17 cellular contexts compared by ENCODE assay signal in the genomic region with DNA sequence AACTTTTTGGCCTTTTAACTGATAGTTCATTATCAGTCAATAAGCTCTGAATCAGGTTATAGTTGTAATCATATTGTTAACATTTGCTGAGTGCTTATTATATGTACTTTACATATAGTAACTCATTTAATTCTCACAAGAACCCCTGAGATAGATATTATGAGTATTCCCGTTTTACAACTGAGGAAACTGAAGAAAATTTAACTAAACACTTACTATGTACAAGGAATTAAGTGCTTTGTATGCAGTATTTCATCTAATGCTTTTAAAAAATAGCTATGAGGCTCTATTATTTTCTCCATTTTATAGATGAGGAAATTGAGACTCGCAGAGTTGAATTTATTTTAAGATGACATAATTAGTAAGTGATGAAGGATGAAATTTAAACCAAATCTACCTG. TPM values are rescaled to one million over a fixed set of nuclear protein-coding genes. Genes with fewer than 3 reads are reported as not detected.
DNase-seq lines count a peak whose midpoint lies in the region; ATAC-seq and TF ChIP-seq lines count a peak whose summit lies in the region.
"Had no signal": no experiment of that assay in that cellular context is flagged by ENCODE, and none has a peak within 500 bp of the region (broad histone marks: within the 10 kb centered on the region; RNA-seq: fewer than 3 reads in every experiment).

No MANE protein-coding gene starts in this region.

- H3F3A ChIP-seq in PC-9 (ENCODE audit: insufficient read depth, low read depth): no peaks in the 10 kb centered on the region

- H3K4me1 ChIP-seq in left ventricle myocardium inferior: peaks cover 24% of the 10 kb centered on the region
- H3K4me1 ChIP-seq in right atrium auricular region: peaks cover 0 to 14% of the 10 kb centered on the region in 2 donors
- peaks cover 33% of the 10 kb centered on the region for H3K4me1 ChIP-seq in adipocyte (ENCODE audit: control insufficient read depth, insufficient read depth, low read length)
- H3K4me1 ChIP-seq in iPS-18a (ENCODE audit: control insufficient read depth, low read depth, low read length): peaks cover 30% of the 10 kb centered on the region
- H3K4me1 ChIP-seq in PC-9 (replicated peaks; ENCODE audit: insufficient read depth): no peaks in the 10 kb centered on the region

- H3K27ac ChIP-seq in left ventricle myocardium inferior (replicated peaks) (peak overlapping the region; percentile 77), right atrium auricular region (no peak overlapping the region), iPS-18a (ENCODE audit: low read length) (peak overlapping the region; percentile 0), PC-9 (no peak overlapping the region)
- H3K27ac ChIP-seq: KMS-11 had no signal

- intact Hi-C loops in left ventricle myocardium inferior (cut with micrococcal nuclease) (no loop called here), PC-9 (cut with micrococcal nuclease; ENCODE audit: unreplicated experiment) (loop anchor here (1.0 kb wide), 1 partner anchor 16 kb away; no protein-coding TSS in a partner anchor)

- POLR2A ChIA-PET in activated CD8-positive, alpha-beta T cell treated with anti-CD3 and anti-CD28 coated beads, Interleukin-2, amount 10 ng/mL, durations not matched to agents 7 days and 5 days (lab: Charles Lee): no interaction called here
- POLR2A ChIA-PET in PC-9 (lab: Charles Lee; ENCODE audit: unreplicated experiment): interaction anchor here (0.8 kb wide), 1 partner anchor 1668 kb away, joined by 6 read pairs; no protein-coding TSS in a partner anchor

- H3K4me2 ChIP-seq in PC-9: no peak overlapping the region

- H3K36me3 ChIP-seq in left ventricle myocardium inferior (no peaks in the 10 kb centered on the region), right atrium auricular region (no peaks in the 10 kb centered on the region), adipocyte (ENCODE audit: control insufficient read depth, insufficient read depth, low read length, severe bottlenecking) (no peaks in the 10 kb centered on the region), iPS-18a (ENCODE audit: control insufficient read depth, low read depth, low read length) (no peaks in the 10 kb centered on the region), PC-9 (ENCODE audit: low read depth) (no peaks in the 10 kb centered on the region)
- H3K36me3 ChIP-seq: ascending aorta, sigmoid colon had no signal

- no peaks in the 10 kb centered on the region for H3K9me3 Mint-ChIP-seq in activated CD8-positive, alpha-beta T cell treated with anti-CD3 and anti-CD28 coated beads, Interleukin-2, amount 10 ng/mL, durations not matched to agents 7 days and 5 days (ENCODE audit: insufficient read depth)
- H3K9me3 Mint-ChIP-seq: activated naive CD4-positive, alpha-beta T cell treated with anti-CD3 and anti-CD28 coated beads, Interleukin-2, amount 50 U/mL, for 24 hours; activated T-helper 1 cell treated with anti-CD3 and anti-CD28 coated beads, Interleukin-12 subunit alpha, Interleukin-12 subunit beta, Interleukin-2, Interleukin-4 antibody, amounts not matched to agents 30 ng/mL and 10 ng/mL and 1 ng/mL, durations not matched to agents 14 hours and 24 hours and 36 hours; natural killer cell had no signal

- peak overlapping the region; percentile 86 for H3K9ac ChIP-seq in adipocyte (ENCODE audit: low read length)
- peak overlapping the region; percentile 44 for H3K9ac ChIP-seq in iPS-18a (ENCODE audit: low read length)
- H3K9ac ChIP-seq: KMS-11 had no signal

- no peaks in the 10 kb centered on the region for H3K79me2 ChIP-seq in PC-9 (ENCODE audit: low read depth)

- H3K9me3 ChIP-seq in left ventricle myocardium inferior (replicated peaks) (no peaks in the 10 kb centered on the region), right atrium auricular region (no peaks in the 10 kb centered on the region), adipocyte (ENCODE audit: control insufficient read depth, low read length) (no peaks in the 10 kb centered on the region), iPS-18a (ENCODE audit: control insufficient read depth, low read depth, low read length) (no peaks in the 10 kb centered on the region), PC-9 (ENCODE audit: insufficient read depth, low read depth) (no peaks in the 10 kb centered on the region)
- H3K9me3 ChIP-seq: ascending aorta, sigmoid colon had no signal

- H3K27me3 Mint-ChIP-seq in activated CD8-positive, alpha-beta T cell treated with anti-CD3 and anti-CD28 coated beads, Interleukin-2, amount 10 ng/mL, durations not matched to agents 7 days and 5 days (ENCODE audit: low read depth): peaks cover 16% of the 10 kb centered on the region
- H3K27me3 Mint-ChIP-seq: activated naive CD4-positive, alpha-beta T cell treated with anti-CD3 and anti-CD28 coated beads, Interleukin-2, amount 50 U/mL, for 24 hours had no signal

- H3K4me3 ChIP-seq in left ventricle myocardium inferior (no peak overlapping the region), right atrium auricular region (no peak overlapping the region), adipocyte (ENCODE audit: low read length) (peak overlapping the region; percentile 67), iPS-18a (ENCODE audit: low read length) (no peak overlapping the region), PC-9 (no peak overlapping the region)

- DNase-seq in left ventricle myocardium inferior: no peak
- DNase-seq in right atrium auricular region (ENCODE audit: low spot score): no peak
- no peak for DNase-seq in adipocyte (ENCODE audit: low read depth)
- no peak for DNase-seq in HuH-7.5 (ENCODE audit: low spot score)
- no peak for DNase-seq in activated CD8-positive, alpha-beta T cell treated with anti-CD3 and anti-CD28 coated beads, Interleukin-2, amount 10 ng/mL, durations not matched to agents 7 days and 5 days
- DNase-seq in PC-9: no peak
- DNase-seq: activated CD4-positive, alpha-beta T cell treated with anti-CD3 and anti-CD28 coated beads for 36 hours; natural killer cell; NCI-H1694 treated with DMSO at 0.1 percent for 48 hours; posterior cingulate gyrus had no signal

- H3K4me1 Mint-ChIP-seq in activated CD8-positive, alpha-beta T cell treated with anti-CD3 and anti-CD28 coated beads, Interleukin-2, amount 10 ng/mL, durations not matched to agents 7 days and 5 days (ENCODE audit: low read depth): no peaks in the 10 kb centered on the region
- H3K4me1 Mint-ChIP-seq: activated naive CD4-positive, alpha-beta T cell treated with anti-CD3 and anti-CD28 coated beads, Interleukin-2, amount 50 U/mL, for 24 hours; natural killer cell had no signal

- no peak overlapping the region for H2AFZ ChIP-seq in PC-9

- TF ChIP-seq CTCF in left ventricle myocardium inferior (IDR thresholded peaks at IDR 0.05; ENCODE audit: borderline replicate concordance) (no peak), right atrium auricular region (IDR thresholded peaks at IDR 0.05) (no peak), PC-9 (conservative IDR thresholded peaks at IDR 0.05) (no peak)

- no peaks in the 10 kb centered on the region for H3K9me2 ChIP-seq in PC-9 (ENCODE audit: insufficient read depth)

- BruUV-seq in PC-9 (replicated peaks; lab: Mats Ljungman, UMichigan): no TSS peak

- CTCF ChIA-PET in activated CD8-positive, alpha-beta T cell treated with anti-CD3 and anti-CD28 coated beads, Interleukin-2, amount 10 ng/mL, durations not matched to agents 7 days and 5 days (lab: Charles Lee): interaction anchor here (1.0 kb wide), 1 partner anchor 41 kb away, joined by 3 read pairs; no protein-coding TSS in a partner anchor
- CTCF ChIA-PET in PC-9 (lab: Charles Lee): no interaction called here

- H3K27me3 ChIP-seq in left ventricle myocardium inferior (ENCODE audit: low read depth) (no peaks in the 10 kb centered on the region), right atrium auricular region (no peaks in the 10 kb centered on the region), adipocyte (replicated peaks; ENCODE audit: control insufficient read depth, insufficient read depth, low read length) (no peaks in the 10 kb centered on the region), iPS-18a (ENCODE audit: control insufficient read depth, insufficient read depth, low read length) (no peaks in the 10 kb centered on the region), PC-9 (ENCODE audit: insufficient read depth, low read depth) (no peaks in the 10 kb centered on the region)
- H3K27me3 ChIP-seq: ascending aorta, sigmoid colon had no signal

- H3K4me3 Mint-ChIP-seq in activated CD8-positive, alpha-beta T cell treated with anti-CD3 and anti-CD28 coated beads, Interleukin-2, amount 10 ng/mL, durations not matched to agents 7 days and 5 days: no peak overlapping the region
- H3K4me3 Mint-ChIP-seq: activated CD4-positive, alpha-beta T cell treated with anti-CD3 and anti-CD28 coated beads for 36 hours; activated naive CD4-positive, alpha-beta T cell treated with anti-CD3 and anti-CD28 coated beads, Interleukin-2, amount 50 U/mL, for 24 hours; activated T-helper 1 cell treated with anti-CD3 and anti-CD28 coated beads, Interleukin-12 subunit alpha, Interleukin-12 subunit beta, Interleukin-2, Interleukin-4 antibody, amounts not matched to agents 30 ng/mL and 10 ng/mL and 1 ng/mL, durations not matched to agents 14 hours and 24 hours and 36 hours; natural killer cell had no signal

- no peaks in the 10 kb centered on the region for H3K36me3 Mint-ChIP-seq in activated CD8-positive, alpha-beta T cell treated with anti-CD3 and anti-CD28 coated beads, Interleukin-2, amount 10 ng/mL, durations not matched to agents 7 days and 5 days (ENCODE audit: low read depth)
- H3K36me3 Mint-ChIP-seq: activated naive CD4-positive, alpha-beta T cell treated with anti-CD3 and anti-CD28 coated beads, Interleukin-2, amount 50 U/mL, for 24 hours; natural killer cell had no signal

- no peak for ATAC-seq in activated CD8-positive, alpha-beta T cell treated with anti-CD3 and anti-CD28 coated beads, Interleukin-2, amount 10 ng/mL, durations not matched to agents 7 days and 5 days
- no peak for ATAC-seq in HG02852 (IDR thresholded peaks at IDR 0.05; ENCODE audit: unreplicated experiment)
- ATAC-seq: activated CD4-positive, alpha-beta T cell treated with anti-CD3 and anti-CD28 coated beads for 36 hours; natural killer cell had no signal

- H4K20me1 ChIP-seq in PC-9 (ENCODE audit: insufficient read depth): no peaks in the 10 kb centered on the region

- H3K27ac Mint-ChIP-seq in activated CD8-positive, alpha-beta T cell treated with anti-CD3 and anti-CD28 coated beads, Interleukin-2, amount 10 ng/mL, durations not matched to agents 7 days and 5 days: no peak overlapping the region
- H3K27ac Mint-ChIP-seq: activated CD4-positive, alpha-beta T cell treated with anti-CD3 and anti-CD28 coated beads for 36 hours; activated naive CD4-positive, alpha-beta T cell treated with anti-CD3 and anti-CD28 coated beads, Interleukin-2, amount 50 U/mL, for 24 hours; natural killer cell had no signal

RNA-seq across cellular contexts. Expression of a gene that starts 27.7 kb away (rescaled TPM):
- total RNA-seq in left ventricle myocardium inferior (4.1 TPM), right atrium auricular region (10 to 100 TPM in 1 of 2 donors, 1 to 10 TPM in 1; 4.3 to 11.6 TPM), PC-9 (2021) (1.4 and 2.1 TPM in 2 replicates)
- under 1 TPM in 1 of 2 experiments, not detected in 1; 0.13 TPM for total RNA-seq in activated CD8-positive, alpha-beta T cell treated with anti-CD3 and anti-CD28 coated beads, Interleukin-2, amount 10 ng/mL, durations not matched to agents 7 days and 5 days
- total RNA-seq: natural killer cell had no signal

Comparison
In these comparisons a context has a peak if more than half of its experiments do, and no peak if none do; other contexts are left out.
1. H3K27ac ChIP-seq: peak in left ventricle myocardium inferior (single experiment) and iPS-18a (single experiment); none in right atrium auricular region (0 of 2) and PC-9 (single experiment).